Comparison of ENCODE assay signal across 22 cellular contexts in the genomic region with DNA sequence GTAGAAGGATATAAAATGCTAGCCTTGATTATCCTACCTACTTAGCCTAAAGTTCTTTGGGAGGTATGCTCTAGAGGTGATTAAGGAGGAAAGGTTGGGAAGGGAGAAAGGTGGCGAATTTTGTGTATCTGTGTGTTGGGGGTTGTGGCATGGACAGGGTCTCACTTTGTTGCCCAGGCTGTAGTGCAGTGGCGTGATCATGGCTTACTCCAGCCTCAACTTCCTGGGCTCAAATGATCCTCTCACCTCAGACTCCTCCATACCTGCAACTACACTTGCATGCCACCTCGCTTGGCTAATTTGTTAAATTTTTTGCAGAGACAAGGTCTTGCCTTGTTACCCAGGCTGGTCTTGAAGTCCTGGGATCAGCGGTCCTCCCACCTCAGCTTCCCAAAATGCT.
A peak's percentile ranks its signal among the peaks of the same experiment; 100 is the strongest.
DNase-seq lines count a peak whose midpoint lies in the region; ATAC-seq and TF ChIP-seq lines count a peak whose summit lies in the region.
"Had no signal": no experiment of that assay in that cellular context is flagged by ENCODE, and none has a peak within 500 bp of the region (broad histone marks: within the 10 kb centered on the region; RNA-seq: fewer than 3 reads in every experiment).

No MANE protein-coding gene starts in this region.

- POLR2A ChIA-PET in WTC11 (lab: Charles Lee): no interaction called here

- H3K27ac ChIP-seq in GM23338 (ENCODE audit: low read depth) (0 out of 2 replicates have a peak overlapping the region, but pooled peaks have one; percentile 41), trophoblast cell (ENCODE audit: low read depth, low read length) (no peak overlapping the region)
- H3K27ac ChIP-seq: 22Rv1, A549, BLaER1 had no signal

- no peaks in the 10 kb centered on the region for H3K9me3 ChIP-seq in trophoblast cell (ENCODE audit: insufficient read depth, low read depth, low read length)
- H3K9me3 ChIP-seq: A549, BE2C, BLaER1 had no signal

- no peak overlapping the region for H2AK5ac ChIP-seq in trophoblast cell (ENCODE audit: low read length)

- no peak overlapping the region for H2BK12ac ChIP-seq in trophoblast cell (ENCODE audit: low read length)

- H3K79me2 ChIP-seq in GM23338 (replicated peaks; ENCODE audit: insufficient read depth) (no peaks in the 10 kb centered on the region), trophoblast cell (ENCODE audit: control insufficient read depth, insufficient read depth, low read length, poor library complexity) (no peaks in the 10 kb centered on the region)

- peaks cover 3% of the 10 kb centered on the region for H3K27me3 Mint-ChIP-seq in GM23338 (ENCODE audit: insufficient read depth, low read depth, poor library complexity)
- no peaks in the 10 kb centered on the region for H3K27me3 Mint-ChIP-seq in WTC11 (ENCODE audit: low read depth)
- H3K27me3 Mint-ChIP-seq: CD4-positive, alpha-beta memory T cell; CD4-positive, CD25-positive, alpha-beta regulatory T cell; CD8-positive, alpha-beta memory T cell had no signal

- no peak overlapping the region for H3K27ac Mint-ChIP-seq in GM23338
- H3K27ac Mint-ChIP-seq in WTC11: peak overlapping the region; percentile 19; the same call in 1 of the 2 replicates
- H3K27ac Mint-ChIP-seq: CD14-positive monocyte; CD4-positive, alpha-beta memory T cell; CD4-positive, CD25-positive, alpha-beta regulatory T cell; CD8-positive, alpha-beta memory T cell had no signal

- H3K18ac ChIP-seq in trophoblast cell (ENCODE audit: low read length): no peak overlapping the region

- H4K12ac ChIP-seq in trophoblast cell (ENCODE audit: low read depth, low read length): no peak overlapping the region

- no peak overlapping the region for H2BK5ac ChIP-seq in trophoblast cell (ENCODE audit: low read depth, low read length, poor library complexity)

- no peak overlapping the region for H4K8ac ChIP-seq in trophoblast cell (ENCODE audit: low read depth, low read length)

- no peak overlapping the region for H3K4ac ChIP-seq in trophoblast cell (ENCODE audit: low read depth, low read length)

- no peak overlapping the region for H3K4me2 ChIP-seq in GM23338
- H3K4me2 ChIP-seq in trophoblast cell (ENCODE audit: low read length): no peak overlapping the region
- H3K4me2 ChIP-seq: A549, BLaER1 had no signal

- no peaks in the 10 kb centered on the region for H3F3A ChIP-seq in GM23338 (replicated peaks; ENCODE audit: low read depth)

- DNase-seq in GM23338 (ENCODE audit: low spot score): no peak
- DNase-seq in WTC11 (ENCODE audit: low spot score): no peak
- DNase-seq in trophoblast cell: no peak
- DNase-seq in NCI-H2171 (lab: John Stamatoyannopoulos, UW): no peak
- DNase-seq: BE2C; C1 segment of cervical spinal cord; CD4-positive, alpha-beta memory T cell; CD4-positive, CD25-positive, alpha-beta regulatory T cell; CD8-positive, alpha-beta memory T cell; DMS 273 treated with DMSO at 0.1 percent for 48 hours; DMS153; DMS53; DMS79; DND-41; EL; GDM1 had no signal

- no peaks in the 10 kb centered on the region for H3K9me3 Mint-ChIP-seq in GM23338
- H3K9me3 Mint-ChIP-seq in WTC11: no peaks in the 10 kb centered on the region

- ATAC-seq in GM23338: no peak
- no peak for ATAC-seq in WTC11
- no peak for ATAC-seq in HG03520 (IDR thresholded peaks at IDR 0.05; ENCODE audit: unreplicated experiment)
- ATAC-seq: A549, GM12878 had no signal

- no peaks in the 10 kb centered on the region; the same call in 2 of the 3 replicates for H3K36me3 Mint-ChIP-seq in GM23338 (ENCODE audit: low read depth)
- H3K36me3 Mint-ChIP-seq in WTC11: no peaks in the 10 kb centered on the region
- H3K36me3 Mint-ChIP-seq: CD14-positive monocyte; CD4-positive, alpha-beta memory T cell; CD4-positive, CD25-positive, alpha-beta regulatory T cell; CD8-positive, alpha-beta memory T cell had no signal

- H3K4me3 Mint-ChIP-seq in GM23338 (no peak overlapping the region), WTC11 (no peak overlapping the region)
- H3K4me3 Mint-ChIP-seq: CD14-positive monocyte; CD4-positive, alpha-beta memory T cell; CD4-positive, CD25-positive, alpha-beta regulatory T cell; CD8-positive, alpha-beta memory T cell had no signal

- CTCF ChIA-PET in WTC11 (lab: Charles Lee): interaction anchor here (0.9 to 1.6 kb wide), 5 partner anchors 8 to 284 kb away, joined by 3 to 6 read pairs (median 5); no protein-coding TSS in a partner anchor

- H2AFZ ChIP-seq in GM23338 (no peak overlapping the region), trophoblast cell (ENCODE audit: insufficient read depth, low read length, poor library complexity) (no peak overlapping the region)

- H3K9me2 ChIP-seq in GM23338 (ENCODE audit: insufficient read depth): no peaks in the 10 kb centered on the region

- no peaks in the 10 kb centered on the region for H4K20me1 ChIP-seq in GM23338 (replicated peaks; ENCODE audit: insufficient read depth)
- H4K20me1 ChIP-seq: BLaER1 had no signal

- TF ChIP-seq CTCF in GM23338 (conservative IDR thresholded peaks at IDR 0.05; ENCODE audit: low read depth in 2 of 2): no peak
- no peak for TF ChIP-seq CTCF in WTC11 (IDR thresholded peaks at IDR 0.05)

- peaks cover 12% of the 10 kb centered on the region for H3K4me1 Mint-ChIP-seq in GM23338
- peaks cover 47% of the 10 kb centered on the region for H3K4me1 Mint-ChIP-seq in WTC11
- H3K4me1 Mint-ChIP-seq: CD14-positive monocyte; CD4-positive, alpha-beta memory T cell; CD4-positive, CD25-positive, alpha-beta regulatory T cell; CD8-positive, alpha-beta memory T cell had no signal

- no peak overlapping the region for H3K14ac ChIP-seq in trophoblast cell (ENCODE audit: low read length)

- no peak overlapping the region for H2BK120ac ChIP-seq in trophoblast cell (ENCODE audit: insufficient read depth, low read length, poor library complexity)

- no peaks in the 10 kb centered on the region for H3K79me1 ChIP-seq in trophoblast cell (ENCODE audit: low read length)

- 100% methylated on average over 1 of the region's 4 CpGs for WGBS in trophoblast cell (ENCODE audit: extremely low coverage, insufficient coverage, insufficient read length)

- H3K27me3 ChIP-seq in GM23338 (ENCODE audit: insufficient read depth) (no peaks in the 10 kb centered on the region), trophoblast cell (ENCODE audit: insufficient read depth, low read length) (no peaks in the 10 kb centered on the region)
- H3K27me3 ChIP-seq: BE2C, BLaER1 had no signal

- H3K36me3 ChIP-seq in GM23338 (ENCODE audit: insufficient read depth): no peaks in the 10 kb centered on the region
- no peaks in the 10 kb centered on the region for H3K36me3 ChIP-seq in trophoblast cell (ENCODE audit: control insufficient read depth in 1 of 2, insufficient read depth in 2 of 2, low read length in 2 of 2)
- H3K36me3 ChIP-seq: BE2C, BLaER1 had no signal

- H3K4me3 ChIP-seq in GM23338 (no peak overlapping the region), trophoblast cell (ENCODE audit: low read depth, low read length) (no peak overlapping the region)
- H3K4me3 ChIP-seq: A549, BLaER1, GM12878 had no signal

- H3K23ac ChIP-seq in trophoblast cell (ENCODE audit: low read length): peak overlapping the region; percentile 69

- H4K91ac ChIP-seq in trophoblast cell (ENCODE audit: low read depth, low read length): no peak overlapping the region

- no peak overlapping the region for H3K9ac ChIP-seq in trophoblast cell (ENCODE audit: low read length)
- H3K9ac ChIP-seq: BLaER1 had no signal

- peaks cover 14% of the 10 kb centered on the region for H3K4me1 ChIP-seq in GM23338 (ENCODE audit: insufficient read depth)
- H3K4me1 ChIP-seq in trophoblast cell (ENCODE audit: control insufficient read depth in 1 of 2, insufficient read depth in 2 of 2, low read length in 2 of 2): no peaks in the 10 kb centered on the region
- H3K4me1 ChIP-seq: A549, BE2C, BLaER1 had no signal

TF ChIP-seq in GM23338, 12 proteins besides CTCF, POLR2A, EP300 and RAD21 (continues in another document):
- TF ChIP-seq NANOG (IDR thresholded peaks at IDR 0.05; ENCODE audit: borderline replicate concordance) (no peak), ETS1 (IDR thresholded peaks at IDR 0.05) (no peak), ZNF331 (CRISPR knock-in tag; IDR thresholded peaks at IDR 0.05; ENCODE audit: low read depth) (no peak), ZNF114 (CRISPR knock-in tag; IDR thresholded peaks at IDR 0.05) (no peak), EZH2phosphoT487 (IDR thresholded peaks at IDR 0.05; ENCODE audit: unreplicated experiment) (no peak)

TF ChIP-seq in WTC11, 78 proteins besides CTCF, POLR2A, EP300 and RAD21:
- TF ChIP-seq, protein P1, sequence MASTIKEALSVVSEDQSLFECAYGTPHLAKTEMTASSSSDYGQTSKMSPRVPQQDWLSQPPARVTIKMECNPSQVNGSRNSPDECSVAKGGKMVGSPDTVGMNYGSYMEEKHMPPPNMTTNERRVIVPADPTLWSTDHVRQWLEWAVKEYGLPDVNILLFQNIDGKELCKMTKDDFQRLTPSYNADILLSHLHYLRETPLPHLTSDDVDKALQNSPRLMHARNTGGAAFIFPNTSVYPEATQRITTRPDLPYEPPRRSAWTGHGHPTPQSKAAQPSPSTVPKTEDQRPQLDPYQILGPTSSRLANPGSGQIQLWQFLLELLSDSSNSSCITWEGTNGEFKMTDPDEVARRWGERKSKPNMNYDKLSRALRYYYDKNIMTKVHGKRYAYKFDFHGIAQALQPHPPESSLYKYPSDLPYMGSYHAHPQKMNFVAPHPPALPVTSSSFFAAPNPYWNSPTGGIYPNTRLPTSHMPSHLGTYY (CRISPR knock-in tag; IDR thresholded peaks at IDR 0.05): no peak
- no peak for TF ChIP-seq ZNF396 (CRISPR knock-in tag; IDR thresholded peaks at IDR 0.05; ENCODE audit: borderline replicate concordance)
- TF ChIP-seq MLX (CRISPR knock-in tag; IDR thresholded peaks at IDR 0.05): no peak
- peak; percentile 95 for TF ChIP-seq ZNF121 (CRISPR knock-in tag; IDR thresholded peaks at IDR 0.05)
